Comparison of ENCODE assay signal across 31 cellular contexts in the genomic region with DNA sequence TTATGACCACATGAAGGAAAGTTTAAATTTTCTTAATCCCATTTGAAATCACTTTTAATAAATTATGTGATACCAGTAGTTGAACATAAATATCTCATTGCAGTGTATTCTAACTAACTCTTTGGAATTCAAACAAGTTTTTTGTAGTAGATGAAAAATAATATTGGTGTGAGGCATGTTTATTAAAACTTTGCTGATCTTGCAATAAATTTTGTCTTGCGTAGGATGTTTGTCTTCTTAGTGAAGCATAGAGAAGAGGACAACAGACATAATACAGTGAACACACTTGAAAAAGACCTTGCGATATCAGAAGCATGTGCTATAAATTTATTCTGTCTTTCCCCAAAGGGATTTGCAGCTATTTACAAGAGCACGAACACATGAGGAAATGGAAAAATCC.
"Had no signal": no experiment of that assay in that cellular context is flagged by ENCODE, and none has a peak within 500 bp of the region (broad histone marks: within the 10 kb centered on the region; RNA-seq: fewer than 3 reads in every experiment).

No MANE protein-coding gene starts in this region.

- H3K27ac ChIP-seq: adrenal gland, body of pancreas, gastroesophageal sphincter, heart right ventricle, hepatocyte, WERI-Rb-1 had no signal

- H3K4me1 ChIP-seq: adrenal gland, gastroesophageal sphincter had no signal

- H3K4me2 ChIP-seq: hepatocyte had no signal

- H3K79me2 ChIP-seq: hepatocyte had no signal

- FAIRE-seq: colon had no signal

- H3K36me3 Mint-ChIP-seq: activated naive CD4-positive, alpha-beta T cell treated with anti-CD3 and anti-CD28 coated beads, Interleukin-2, amount 50 U/mL, for 24 hours; activated naive CD8-positive, alpha-beta T cell treated with anti-CD3 and anti-CD28 coated beads for 36 hours had no signal

- ATAC-seq: activated CD4-positive, CD25-positive, alpha-beta regulatory T cell treated with anti-CD3 and anti-CD28 coated beads, Interleukin-2, amount 50 U/mL, for 24 hours; activated CD8-positive, alpha-beta T cell treated with anti-CD3 and anti-CD28 coated beads for 36 hours; activated naive CD8-positive, alpha-beta T cell treated with anti-CD3 and anti-CD28 coated beads, Interleukin-2, amount 50 U/mL, for 24 hours; body of pancreas; esophagus mucosa; gastroesophageal sphincter; heart right ventricle; T-helper 17 cell had no signal

- H3K9me3 Mint-ChIP-seq: activated naive CD8-positive, alpha-beta T cell treated with anti-CD3 and anti-CD28 coated beads for 36 hours had no signal

- DNase-seq: activated B cell treated with CpG ODN at 0.5 μM for 24 hours; activated CD4-positive, alpha-beta T cell treated with anti-CD3 and anti-CD28 coated beads for 48 hours; activated CD4-positive, alpha-beta T cell treated with anti-CD3 and anti-CD28 coated beads, Interleukin-2, amount 50 U/mL, for 1 hour; activated CD4-positive, alpha-beta T cell treated with anti-CD3 and anti-CD28 coated beads, Interleukin-2, amount 50 U/mL, for 48 hours; activated CD8-positive, alpha-beta memory T cell treated with anti-CD3 and anti-CD28 coated beads for 24 hours; activated CD8-positive, alpha-beta T cell treated with anti-CD3 and anti-CD28 coated beads for 36 hours; activated effector memory CD4-positive, alpha-beta T cell treated with anti-CD3 and anti-CD28 coated beads, Interleukin-2, amount 50 U/mL, for 16 hours; activated naive CD4-positive, alpha-beta T cell treated with anti-CD3 and anti-CD28 coated beads for 36 hours; activated naive CD8-positive, alpha-beta T cell treated with anti-CD3 and anti-CD28 coated beads for 36 hours; activated naive CD8-positive, alpha-beta T cell treated with anti-CD3 and anti-CD28 coated beads, Interleukin-2, amount 50 U/mL, for 24 hours; activated T-cell treated with anti-CD3 and anti-CD28 coated beads, Interleukin-2, amount 50 U/mL, for 48 hours; adrenal gland; amygdala; aorta; body of pancreas; caudate nucleus; effector CD8-positive, alpha-beta T cell; foreskin fibroblast; heart right ventricle; T-helper 17 cell; T1000; WERI-Rb-1 had no signal

- H3K27me3 ChIP-seq: adrenal gland, body of pancreas, gastroesophageal sphincter, heart right ventricle, hepatocyte had no signal

- H3K9me3 ChIP-seq: adrenal gland, body of pancreas, gastroesophageal sphincter, heart right ventricle had no signal

- H3K4me3 ChIP-seq: adrenal gland, body of pancreas, gastroesophageal sphincter, heart right ventricle, hepatocyte had no signal

- H2AFZ ChIP-seq: hepatocyte had no signal

- H3K36me3 ChIP-seq: adrenal gland, gastroesophageal sphincter, heart right ventricle, WERI-Rb-1 had no signal

- H3K4me3 Mint-ChIP-seq: activated B cell treated with CpG ODN at 0.5 μM for 24 hours; activated CD8-positive, alpha-beta T cell treated with anti-CD3 and anti-CD28 coated beads for 36 hours; activated naive CD4-positive, alpha-beta T cell treated with anti-CD3 and anti-CD28 coated beads for 36 hours; activated naive CD4-positive, alpha-beta T cell treated with anti-CD3 and anti-CD28 coated beads, Interleukin-2, amount 50 U/mL, for 24 hours; activated naive CD8-positive, alpha-beta T cell treated with anti-CD3 and anti-CD28 coated beads for 36 hours; activated naive CD8-positive, alpha-beta T cell treated with anti-CD3 and anti-CD28 coated beads, Interleukin-2, amount 50 U/mL, for 24 hours; activated T-helper 1 cell treated with anti-CD3 and anti-CD28 coated beads, Interleukin-12 subunit alpha, Interleukin-12 subunit beta, Interleukin-2, Interleukin-4 antibody, amounts not matched to agents 30 ng/mL and 10 ng/mL and 1 ng/mL, durations not matched to agents 14 hours and 24 hours and 36 hours; T-helper 17 cell; T-helper 2 cell treated with Interferon-gamma antibody and Interleukin-4, amounts not matched to agents 5 μg/mL and 100 μg/mL, for 36 hours had no signal

- H3K27ac Mint-ChIP-seq: activated B cell treated with CpG ODN at 0.5 μM for 24 hours; activated CD8-positive, alpha-beta T cell treated with anti-CD3 and anti-CD28 coated beads for 36 hours; activated naive CD4-positive, alpha-beta T cell treated with anti-CD3 and anti-CD28 coated beads for 36 hours; activated naive CD4-positive, alpha-beta T cell treated with anti-CD3 and anti-CD28 coated beads, Interleukin-2, amount 50 U/mL, for 24 hours; activated naive CD8-positive, alpha-beta T cell treated with anti-CD3 and anti-CD28 coated beads for 36 hours; activated naive CD8-positive, alpha-beta T cell treated with anti-CD3 and anti-CD28 coated beads, Interleukin-2, amount 50 U/mL, for 24 hours; activated T-helper 1 cell treated with anti-CD3 and anti-CD28 coated beads, Interleukin-12 subunit alpha, Interleukin-12 subunit beta, Interleukin-2, Interleukin-4 antibody, amounts not matched to agents 30 ng/mL and 10 ng/mL and 1 ng/mL, durations not matched to agents 14 hours and 24 hours and 36 hours; activated T-helper 2 cell treated with anti-CD3 and anti-CD28 coated beads, Interferon-gamma antibody, Interleukin-2, Interleukin-4, amounts not matched to agents 10 μg/mL and 5 μg/mL and 100 μg/mL, durations not matched to agents 14 hours and 24 hours and 36 hours; T-helper 17 cell; T-helper 2 cell treated with Interferon-gamma antibody and Interleukin-4, amounts not matched to agents 5 μg/mL and 100 μg/mL, for 36 hours had no signal

- H3K27me3 Mint-ChIP-seq: activated B cell treated with CpG ODN at 0.5 μM for 24 hours; activated CD8-positive, alpha-beta T cell treated with anti-CD3 and anti-CD28 coated beads for 36 hours; activated naive CD4-positive, alpha-beta T cell treated with anti-CD3 and anti-CD28 coated beads, Interleukin-2, amount 50 U/mL, for 24 hours; activated naive CD8-positive, alpha-beta T cell treated with anti-CD3 and anti-CD28 coated beads for 36 hours; activated naive CD8-positive, alpha-beta T cell treated with anti-CD3 and anti-CD28 coated beads, Interleukin-2, amount 50 U/mL, for 24 hours; T-helper 17 cell had no signal

- H3K4me1 Mint-ChIP-seq: activated B cell treated with CpG ODN at 0.5 μM for 24 hours; activated naive CD4-positive, alpha-beta T cell treated with anti-CD3 and anti-CD28 coated beads, Interleukin-2, amount 50 U/mL, for 24 hours; activated naive CD8-positive, alpha-beta T cell treated with anti-CD3 and anti-CD28 coated beads for 36 hours; activated naive CD8-positive, alpha-beta T cell treated with anti-CD3 and anti-CD28 coated beads, Interleukin-2, amount 50 U/mL, for 24 hours; T-helper 17 cell had no signal
